35 cellular contexts compared by ENCODE assay signal in the genomic region with DNA sequence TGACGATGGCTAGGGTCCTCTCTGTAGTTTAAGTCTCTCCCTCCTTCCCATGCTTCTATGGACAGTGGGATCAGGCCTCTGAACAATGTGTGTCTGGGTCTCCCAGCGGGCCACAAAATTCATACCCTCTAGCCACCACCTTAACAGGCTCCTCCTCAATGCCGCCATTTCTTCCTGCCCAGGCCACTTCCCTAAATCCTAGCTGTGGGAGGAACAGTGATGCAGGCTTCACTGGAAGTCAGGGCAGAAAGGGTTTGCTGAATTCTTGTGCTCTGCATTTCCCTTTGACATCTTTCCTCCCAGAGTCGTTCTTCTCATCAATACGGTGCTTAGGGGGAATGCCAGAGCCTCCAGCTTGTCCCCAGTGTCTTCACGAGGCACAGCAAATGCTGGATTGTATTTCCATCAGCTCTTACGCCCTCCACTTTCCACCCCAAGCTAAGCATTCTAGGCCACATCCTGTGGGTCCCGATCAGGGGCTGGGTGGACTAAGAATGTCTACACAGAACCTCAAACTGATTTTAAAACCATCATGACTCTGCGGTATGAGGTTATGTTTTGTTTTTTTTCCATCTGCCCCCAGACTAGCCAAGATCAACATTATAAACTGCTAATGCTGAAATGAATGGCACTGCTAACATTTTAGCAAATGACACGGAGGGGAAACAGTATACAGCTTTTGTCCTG. TPM values are rescaled to one million over a fixed set of nuclear protein-coding genes. Genes with fewer than 3 reads are reported as not detected.
"Had no signal": no experiment of that assay in that cellular context is flagged by ENCODE, and none has a peak within 500 bp of the region (broad histone marks: within the 10 kb centered on the region; RNA-seq: fewer than 3 reads in every experiment).

No MANE protein-coding gene starts in this region.

- ATAC-seq: activated T-cell treated with anti-CD3 and anti-CD28 coated beads, Interleukin-2, amount 50 U/mL, for 4 hours; sciatic nerve; stimulated activated naive B cell treated with anti-CD40 and anti-IgM and Interleukin-4, amounts not matched to agents 10 μg/mL and 1 μg/mL and 100 μg/mL, for 72 hours had no signal

- H3K4me3 Mint-ChIP-seq: activated naive CD8-positive, alpha-beta T cell; activated T-cell treated with anti-CD3 and anti-CD28 coated beads, Interleukin-2, amount 50 U/mL, for 4 hours; brain; nephron; stimulated activated naive B cell treated with anti-CD40 and anti-IgM and Interleukin-4, amounts not matched to agents 10 μg/mL and 1 μg/mL and 100 μg/mL, for 72 hours; T-helper 2 cell treated with Interferon-gamma antibody and Interleukin-4, amounts not matched to agents 5 μg/mL and 100 μg/mL, for 36 hours had no signal

- H3K27me3 Mint-ChIP-seq: activated naive CD8-positive, alpha-beta T cell; brain; stimulated activated naive B cell treated with anti-CD40 and anti-IgM and Interleukin-4, amounts not matched to agents 10 μg/mL and 1 μg/mL and 100 μg/mL, for 72 hours had no signal

- H3K27ac ChIP-seq: esophagus muscularis mucosa, hepatocyte, upper lobe of left lung, WERI-Rb-1 had no signal

- H3K79me2 ChIP-seq: hepatocyte had no signal

- H3K9me3 ChIP-seq: esophagus muscularis mucosa, SK-N-SH, upper lobe of left lung had no signal

- H3K4me2 ChIP-seq: hepatocyte, SK-N-SH had no signal

- H3K9ac ChIP-seq: SK-N-SH had no signal

- H3K4me3 ChIP-seq: esophagus muscularis mucosa, hepatocyte, upper lobe of left lung had no signal

- H2AFZ ChIP-seq: hepatocyte had no signal

- H3K36me3 ChIP-seq: WERI-Rb-1 had no signal

- H3K27ac Mint-ChIP-seq: activated naive CD8-positive, alpha-beta T cell; activated T-helper 2 cell treated with anti-CD3 and anti-CD28 coated beads, Interferon-gamma antibody, Interleukin-2, Interleukin-4, amounts not matched to agents 10 μg/mL and 5 μg/mL and 100 μg/mL, durations not matched to agents 14 hours and 24 hours and 36 hours; brain; nephron; T-helper 2 cell treated with Interferon-gamma antibody and Interleukin-4, amounts not matched to agents 5 μg/mL and 100 μg/mL, for 36 hours had no signal

- H3K4me1 ChIP-seq: upper lobe of left lung had no signal

- H3K4me1 Mint-ChIP-seq: nephron had no signal

- H3K27me3 ChIP-seq: esophagus muscularis mucosa, hepatocyte, upper lobe of left lung had no signal

- H3K36me3 Mint-ChIP-seq: activated naive CD8-positive, alpha-beta T cell had no signal

- H3K9me3 Mint-ChIP-seq: activated T-cell treated with anti-CD3 and anti-CD28 coated beads, Interleukin-2, amount 50 U/mL, for 4 hours; activated T-helper 2 cell treated with anti-CD3 and anti-CD28 coated beads, Interferon-gamma antibody, Interleukin-2, Interleukin-4, amounts not matched to agents 10 μg/mL and 5 μg/mL and 100 μg/mL, durations not matched to agents 14 hours and 24 hours and 36 hours; brain; nephron; stimulated activated naive B cell treated with anti-CD40 and anti-IgM and Interleukin-4, amounts not matched to agents 10 μg/mL and 1 μg/mL and 100 μg/mL, for 72 hours; T-helper 2 cell treated with Interferon-gamma antibody and Interleukin-4, amounts not matched to agents 5 μg/mL and 100 μg/mL, for 36 hours had no signal

- DNase-seq: activated CD4-positive, alpha-beta T cell treated with anti-CD3 and anti-CD28 coated beads for 1 hour; activated CD4-positive, alpha-beta T cell treated with anti-CD3 and anti-CD28 coated beads, Interleukin-2, amount 50 U/mL, for 1 hour; activated CD8-positive, alpha-beta memory T cell treated with anti-CD3 and anti-CD28 coated beads, Interleukin-2, amount 50 U/mL, for 48 hours; activated naive CD4-positive, alpha-beta T cell; activated T-cell treated with anti-CD3 and anti-CD28 coated beads, Interleukin-2, amount 50 U/mL, for 4 hours; amygdala; caudate nucleus; effector memory CD4-positive, alpha-beta T cell; glutamatergic neuron; nucleus accumbens; SK-N-SH; small intestine; stimulated activated CD4-positive, alpha-beta T cell treated with anti-CD3 and anti-CD28 coated beads, Interleukin-15, amount 100 ng/mL, for 24 hours; stimulated activated CD8-positive, alpha-beta memory T cell treated with anti-CD3 and anti-CD28 coated beads, Interleukin-4, amount 100 ng/mL, for 48 hours; stimulated activated naive B cell treated with anti-CD40 and anti-IgM and Interleukin-4, amounts not matched to agents 10 μg/mL and 1 μg/mL and 100 μg/mL, for 72 hours; upper lobe of left lung; WERI-Rb-1 had no signal

RNA-seq across cellular contexts. Expression of a gene that starts 11.9 kb away (rescaled TPM):
- total RNA-seq: activated T-cell treated with anti-CD3 and anti-CD28 coated beads, Interleukin-2, amount 50 U/mL, for 4 hours; activated T-helper 2 cell treated with anti-CD3 and anti-CD28 coated beads, Interferon-gamma antibody, Interleukin-2, Interleukin-4, amounts not matched to agents 10 μg/mL and 5 μg/mL and 100 μg/mL, durations not matched to agents 14 hours and 24 hours and 36 hours; dermis microvascular lymphatic vessel endothelial cell; endothelial cell of umbilical vein; esophagus muscularis mucosa; frontal cortex; hepatocyte; liver; mononuclear cell; myocyte; posterior vena cava; renal cortical epithelial cell; sciatic nerve; subcutaneous adipose tissue had no signal
- polyA plus RNA-seq: endothelial cell of umbilical vein, liver, SK-N-SH, small intestine, thymus had no signal
